ENCODE assay signal across 1 cellular context in genomic region chr2:45936623-45936979, GRCh38.
TF ChIP-seq lines count a peak whose summit lies in the region.

No MANE protein-coding gene starts in this region.

TF ChIP-seq in IMR-90, 13 proteins besides CTCF, POLR2A, EP300 and RAD21:
- no peak for TF ChIP-seq MAZ (IDR thresholded peaks at IDR 0.05; ENCODE audit: borderline replicate concordance, low read depth, low read length)
TF ChIP-seq in IMR-90: peak in this region for 0.
